In genomic region chr1:62439652-62440371, GRCh38 we compare ENCODE assay signal across 8 cellular contexts. TPM values are rescaled to one million over a fixed set of nuclear protein-coding genes. Genes with fewer than 3 reads are reported as not detected.
DNase-seq lines count a peak whose midpoint lies in the region; ATAC-seq and TF ChIP-seq lines count a peak whose summit lies in the region.

No MANE protein-coding gene starts in this region.

- peak overlapping the region; percentile 53 for H3K4me3 Mint-ChIP-seq in CD8-positive, alpha-beta T cell

- H3K4me1 ChIP-seq in CD8-positive, alpha-beta T cell (ENCODE audit: insufficient read depth, low read length), result peaks cover 33% of the 10 kb centered on the region
- peaks cover 8% of the 10 kb centered on the region for H3K4me1 ChIP-seq in mammary epithelial cell (ENCODE audit: insufficient read depth, low read length)
- H3K4me1 ChIP-seq in esophagus muscularis mucosa, result peaks cover 18 to 47% (median 42%) of the 10 kb centered on the region in 4 donors

- H4K20me1 ChIP-seq in mammary epithelial cell (ENCODE audit: insufficient read depth, low read length), result no peaks in the 10 kb centered on the region

- peaks cover 51% of the 10 kb centered on the region for H3K36me3 Mint-ChIP-seq in CD8-positive, alpha-beta T cell

- H3K27me3 ChIP-seq in CD8-positive, alpha-beta T cell (ENCODE audit: insufficient read depth, low read length), result no peaks in the 10 kb centered on the region
- H3K27me3 ChIP-seq in mammary epithelial cell (ENCODE audit: insufficient read depth, low read length) (no peaks in the 10 kb centered on the region), esophagus muscularis mucosa (no peaks in the 10 kb centered on the region)

- in situ Hi-C loops in mammary epithelial cell (cut with MboI; ENCODE audit: low sequenced_read_pairs in 2 of 2), result no loop called here

- WGBS in mammary epithelial cell (ENCODE audit: low coverage, missing lambda C conversion rate), result 76% methylated on average over 4 of the region's 4 CpGs
- WGBS in esophagus muscularis mucosa, result 79% methylated on average over 4 of the region's 4 CpGs

- no peaks in the 10 kb centered on the region for H3K27me3 Mint-ChIP-seq in CD8-positive, alpha-beta T cell (ENCODE audit: low read depth)

- no peaks in the 10 kb centered on the region for H3K9me3 ChIP-seq in CD8-positive, alpha-beta T cell (ENCODE audit: low read length)
- H3K9me3 ChIP-seq in mammary epithelial cell (replicated peaks; ENCODE audit: insufficient read depth, low read length), result no peaks in the 10 kb centered on the region
- no peaks in the 10 kb centered on the region for H3K9me3 ChIP-seq in esophagus muscularis mucosa

- peaks cover 43% of the 10 kb centered on the region for H3K4me1 Mint-ChIP-seq in CD8-positive, alpha-beta T cell (ENCODE audit: low read depth)

- peaks cover 80% of the 10 kb centered on the region for H3K79me2 ChIP-seq in mammary epithelial cell (ENCODE audit: insufficient read depth, low read length)

- no peak for ATAC-seq in CD8-positive, alpha-beta T cell
- ATAC-seq in GM21360 (IDR thresholded peaks at IDR 0.05; ENCODE audit: unreplicated experiment) (peak; percentile 24), HG03135 (IDR thresholded peaks at IDR 0.05; ENCODE audit: unreplicated experiment) (no peak)

- peak overlapping the region; percentile 90 for H3K4me2 ChIP-seq in mammary epithelial cell (ENCODE audit: insufficient read depth, low read depth, low read length)

- H3K9me3 Mint-ChIP-seq in CD8-positive, alpha-beta T cell, result peaks cover 2% of the 10 kb centered on the region

- TF ChIP-seq CTCF in CD8-positive, alpha-beta T cell (IDR thresholded peaks at IDR 0.05), result no peak
- TF ChIP-seq CTCF in mammary epithelial cell (conservative IDR thresholded peaks at IDR 0.05 in 1 of 2, IDR thresholded peaks at IDR 0.05 in 1 of 2; ENCODE audit: extremely low read depth in 1 of 2, insufficient read depth in 1 of 2, low read depth in 1 of 2, low read length in 2 of 2) (no peak), esophagus muscularis mucosa (IDR thresholded peaks at IDR 0.05) (no peak)

- intact Hi-C loops in CD8-positive, alpha-beta T cell (cut with DNase I, micrococcal nuclease), result loop anchor here (5.0 to 10.0 kb wide), 7 partner anchors 245 to 1365 kb away; partner anchors contain the start of genes DOCK7 (in 2 of the 2), ALG6 (in 1 of the 2), EFCAB7 (in 1 of the 2) and ITGB3BP (in 1 of the 2)
- intact Hi-C loops in mammary epithelial cell (cut with micrococcal nuclease) (loop anchor here (10.0 kb wide), 1 partner anchor 305 kb away; no protein-coding TSS in a partner anchor), esophagus muscularis mucosa (cut with DNase I) (loop anchor here (5.0 to 10.0 kb wide), 3 partner anchors 245 to 715 kb away; partner anchors contain the start of genes ATG4C, DOCK7 and TM2D1)

- POLR2A ChIA-PET in CD8-positive, alpha-beta T cell (lab: Charles Lee), result no interaction called here

- no peak overlapping the region for H3K9ac ChIP-seq in mammary epithelial cell (ENCODE audit: insufficient read depth, low read length)

- CTCF ChIA-PET in CD8-positive, alpha-beta T cell (lab: Charles Lee), result no interaction called here
- CTCF ChIA-PET in mammary epithelial cell (lab: Charles Lee; ENCODE audit: low non-redundant PET), result no interaction called here

- TF ChIP-seq POLR2A in esophagus muscularis mucosa (IDR thresholded peaks at IDR 0.05; ENCODE audit: low read depth), result no peak

- no peak for DNase-seq in CD8-positive, alpha-beta T cell
- DNase-seq in HuH-7 (ENCODE audit: low spot score) (peak; percentile 23), mammary epithelial cell (no peak), esophagus muscularis mucosa (ENCODE audit: extremely low spot score) (no peak), SHP77 treated with DMSO at 0.1 percent for 48 hours (lab: John Stamatoyannopoulos, UW) (no peak), SHP77 (lab: John Stamatoyannopoulos, UW) (no peak)

- no peak overlapping the region for H3K27ac ChIP-seq in CD8-positive, alpha-beta T cell (ENCODE audit: low read depth, low read length)
- H3K27ac ChIP-seq in mammary epithelial cell (ENCODE audit: insufficient read depth, low read depth, low read length), result no peak overlapping the region
- no peak overlapping the region for H3K27ac ChIP-seq in esophagus muscularis mucosa (replicated peaks in 1 of 4)

- no peak for TF ChIP-seq EP300 in esophagus muscularis mucosa (IDR thresholded peaks at IDR 0.05)

- H3K27ac Mint-ChIP-seq in CD8-positive, alpha-beta T cell, result no peak overlapping the region

- dilution Hi-C loops in mammary epithelial cell (cut with HindIII; ENCODE audit: low sequenced_read_pairs), result no loop called here

- no peak overlapping the region for H3K4me3 ChIP-seq in CD8-positive, alpha-beta T cell (ENCODE audit: low read depth, low read length)
- H3K4me3 ChIP-seq in mammary epithelial cell (replicated peaks in 1 of 3; ENCODE audit: insufficient read depth in 1 of 3, low read depth in 2 of 3, low read length in 3 of 3) (peak overlapping the region in 1 of 3 experiments; percentile 9), esophagus muscularis mucosa (no peak overlapping the region)

- no peak overlapping the region for H2AFZ ChIP-seq in mammary epithelial cell (ENCODE audit: low read depth, low read length)

- H3K36me3 ChIP-seq in CD8-positive, alpha-beta T cell (ENCODE audit: insufficient read depth, low read length), result peaks cover 14% of the 10 kb centered on the region
- peaks cover 27% of the 10 kb centered on the region for H3K36me3 ChIP-seq in mammary epithelial cell (ENCODE audit: insufficient read depth, low read length)
- peaks cover 0 to 43% (median 21%) of the 10 kb centered on the region in 4 donors for H3K36me3 ChIP-seq in esophagus muscularis mucosa

- no TSS peak for BruUV-seq in mammary epithelial cell (replicated peaks; lab: Mats Ljungman, UMichigan)

RNA-seq across cellular contexts. Expression of gene USP1, which starts 3.0 kb away (rescaled TPM):
- 10 to 100 TPM; 23.1 to 23.7 TPM for total RNA-seq in CD8-positive, alpha-beta T cell
- total RNA-seq in mammary epithelial cell (10 to 100 TPM; 15.3 to 36.4 TPM), esophagus muscularis mucosa (10 to 100 TPM; 21.0 to 32.4 (median 27.6) TPM)
- 10.4 TPM for polyA plus RNA-seq in mammary epithelial cell
- 12.8 TPM for polyA minus RNA-seq in mammary epithelial cell
